ENCODE assay signal across 1 cellular context in genomic region chr1:11828511-11828910, GRCh38.
A peak's percentile ranks its signal among the peaks of the same experiment; 100 is the strongest.
TF ChIP-seq lines count a peak whose summit lies in the region.

No MANE protein-coding gene starts in this region.

TF ChIP-seq in HepG2, 621 proteins besides CTCF, POLR2A, EP300 and RAD21:
- TF ChIP-seq, protein P1, sequence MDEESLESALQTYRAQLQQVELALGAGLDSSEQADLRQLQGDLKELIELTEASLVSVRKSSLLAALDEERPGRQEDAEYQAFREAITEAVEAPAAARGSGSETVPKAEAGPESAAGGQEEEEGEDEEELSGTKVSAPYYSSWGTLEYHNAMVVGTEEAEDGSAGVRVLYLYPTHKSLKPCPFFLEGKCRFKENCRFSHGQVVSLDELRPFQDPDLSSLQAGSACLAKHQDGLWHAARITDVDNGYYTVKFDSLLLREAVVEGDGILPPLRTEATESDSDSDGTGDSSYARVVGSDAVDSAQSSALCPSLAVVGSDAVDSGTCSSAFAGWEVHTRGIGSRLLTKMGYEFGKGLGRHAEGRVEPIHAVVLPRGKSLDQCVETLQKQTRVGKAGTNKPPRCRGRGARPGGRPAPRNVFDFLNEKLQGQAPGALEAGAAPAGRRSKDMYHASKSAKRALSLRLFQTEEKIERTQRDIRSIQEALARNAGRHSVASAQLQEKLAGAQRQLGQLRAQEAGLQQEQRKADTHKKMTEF (CRISPR knock-in tag; IDR thresholded peaks at IDR 0.05): no peak
- TF ChIP-seq AGO2 (optimal IDR thresholded peaks at IDR 0.05; ENCODE audit: low read depth, low read length) (peak; percentile 32), DRAP1 (CRISPR knock-in tag; IDR thresholded peaks at IDR 0.05) (no peak), ZNF780A (CRISPR knock-in tag; IDR thresholded peaks at IDR 0.05) (no peak)
TF ChIP-seq in HepG2: peak in this region for 1.
